ENCODE assay signal across 11 cellular contexts in the genomic region with DNA sequence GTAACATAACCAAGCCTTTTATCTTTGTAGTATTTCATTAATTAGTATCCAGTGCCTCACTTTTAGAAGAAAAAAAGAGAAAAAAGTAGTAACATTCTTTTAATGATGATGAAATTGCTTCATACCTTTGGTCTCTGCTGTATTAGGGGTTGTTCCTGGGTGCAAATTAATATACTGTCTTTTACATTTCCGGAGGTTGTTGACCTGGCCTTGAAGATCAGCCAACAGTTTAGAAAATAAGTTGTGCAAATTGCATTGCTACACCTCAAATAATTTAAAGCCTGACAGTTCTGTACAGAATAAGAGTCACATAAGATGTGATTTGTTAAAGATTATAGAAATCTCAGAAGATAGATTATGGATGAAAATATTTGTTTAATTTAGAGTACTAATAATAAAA. TPM values are rescaled to one million over a fixed set of nuclear protein-coding genes. Genes with fewer than 3 reads are reported as not detected.
DNase-seq lines count a peak whose midpoint lies in the region; ATAC-seq and TF ChIP-seq lines count a peak whose summit lies in the region.
"Had no signal": no experiment of that assay in that cellular context is flagged by ENCODE, and none has a peak within 500 bp of the region (broad histone marks: within the 10 kb centered on the region; RNA-seq: fewer than 3 reads in every experiment).

No MANE protein-coding gene starts in this region.

- H3K27ac ChIP-seq in CD4-positive, alpha-beta T cell (ENCODE audit: low read depth, low read length): no peak overlapping the region
- peak overlapping the region; percentile 16 for H3K27ac ChIP-seq in naive thymus-derived CD4-positive, alpha-beta T cell (ENCODE audit: low read depth, low read length)
- H3K27ac ChIP-seq: right atrium auricular region had no signal

- H3K9me3 Mint-ChIP-seq in CD4-positive, alpha-beta T cell: no peaks in the 10 kb centered on the region
- no peaks in the 10 kb centered on the region for H3K9me3 Mint-ChIP-seq in activated CD8-positive, alpha-beta T cell treated with anti-CD3 and anti-CD28 coated beads for 36 hours
- H3K9me3 Mint-ChIP-seq in naive thymus-derived CD4-positive, alpha-beta T cell: peaks cover 0 to 6% (median 0%) of the 10 kb centered on the region in 11 donors

- peaks cover 78% of the 10 kb centered on the region for H3K4me1 Mint-ChIP-seq in CD4-positive, alpha-beta T cell (ENCODE audit: low read depth)
- H3K4me1 Mint-ChIP-seq in activated CD8-positive, alpha-beta T cell treated with anti-CD3 and anti-CD28 coated beads for 36 hours (ENCODE audit: low read depth): peaks cover 46% of the 10 kb centered on the region
- H3K4me1 Mint-ChIP-seq in naive thymus-derived CD4-positive, alpha-beta T cell: peaks cover 39 to 76% (median 63%) of the 10 kb centered on the region in 7 donors

- no peak for DNase-seq in CD4-positive, alpha-beta T cell
- DNase-seq in GM06990 (ENCODE audit: extremely low read depth, insufficient read length) (no peak), SIG-M5 treated with dmso at 0.1 percent for 504 hours (lab: John Stamatoyannopoulos, UW; ENCODE audit: unreplicated experiment) (no peak), NCI-H1930 (lab: John Stamatoyannopoulos, UW) (no peak), GM10248 (ENCODE audit: extremely low spot score) (no peak)
- DNase-seq in activated CD8-positive, alpha-beta T cell treated with anti-CD3 and anti-CD28 coated beads for 36 hours: no peak
- no peak for DNase-seq in naive thymus-derived CD4-positive, alpha-beta T cell
- DNase-seq: H7, left lung, MG63 had no signal

- H3K36me3 Mint-ChIP-seq in CD4-positive, alpha-beta T cell (ENCODE audit: low read depth): peaks cover 40% of the 10 kb centered on the region
- peaks cover 58% of the 10 kb centered on the region for H3K36me3 Mint-ChIP-seq in activated CD8-positive, alpha-beta T cell treated with anti-CD3 and anti-CD28 coated beads for 36 hours (ENCODE audit: low read depth)
- H3K36me3 Mint-ChIP-seq in naive thymus-derived CD4-positive, alpha-beta T cell: peaks cover 0 to 25% (median 8%) of the 10 kb centered on the region in 5 donors

- intact Hi-C loops in CD4-positive, alpha-beta T cell (cut with DNase I, micrococcal nuclease): loop anchor here (5.0 kb wide), 3 partner anchors 32 to 322 kb away; partner anchors contain the start of gene UBE2D3 (in 1 of the 2)
- intact Hi-C loops in activated CD8-positive, alpha-beta T cell treated with anti-CD3 and anti-CD28 coated beads for 36 hours (cut with micrococcal nuclease): loop anchor here (5.0 kb wide), 4 partner anchors 32 to 322 kb away; partner anchors contain the start of gene UBE2D3
- intact Hi-C loops in naive thymus-derived CD4-positive, alpha-beta T cell (cut with micrococcal nuclease): loop anchor here (1.0 to 10.0 kb wide), 8 partner anchors 7 to 1483 kb away; partner anchors contain the start of genes BDH2 (in 2 of the 2), CENPE (in 1 of the 2) and PPP3CA (in 1 of the 2)

- H3K27me3 Mint-ChIP-seq in CD4-positive, alpha-beta T cell: no peaks in the 10 kb centered on the region
- no peaks in the 10 kb centered on the region for H3K27me3 Mint-ChIP-seq in activated CD8-positive, alpha-beta T cell treated with anti-CD3 and anti-CD28 coated beads for 36 hours
- H3K27me3 Mint-ChIP-seq in naive thymus-derived CD4-positive, alpha-beta T cell: no peaks in the 10 kb centered on the region

- ATAC-seq in CD4-positive, alpha-beta T cell (ENCODE audit: poor library complexity): no peak
- ATAC-seq in activated CD8-positive, alpha-beta T cell treated with anti-CD3 and anti-CD28 coated beads for 36 hours: no peak
- no peak for ATAC-seq in naive thymus-derived CD4-positive, alpha-beta T cell
- ATAC-seq: left lung had no signal

- no peaks in the 10 kb centered on the region; the same call in 1 of the 2 replicates for H3K36me3 ChIP-seq in GM06990 (ENCODE audit: control insufficient read depth, insufficient read depth, low read length)
- peaks cover 0 to 10% (median 0%) of the 10 kb centered on the region in 3 experiments for H3K36me3 ChIP-seq in naive thymus-derived CD4-positive, alpha-beta T cell (ENCODE audit: control insufficient read depth in 2 of 3, insufficient read depth in 3 of 3, low read length in 3 of 3)
- H3K36me3 ChIP-seq: left lung, MG63, right atrium auricular region had no signal

- H3K27ac Mint-ChIP-seq in CD4-positive, alpha-beta T cell: peak overlapping the region; percentile 94
- H3K27ac Mint-ChIP-seq in activated CD8-positive, alpha-beta T cell treated with anti-CD3 and anti-CD28 coated beads for 36 hours: peak overlapping the region; percentile 92
- H3K27ac Mint-ChIP-seq in naive thymus-derived CD4-positive, alpha-beta T cell: peak overlapping the region in 4 of 9 donors; percentile 12 to 98 (median 96)

- H3K4me1 ChIP-seq in naive thymus-derived CD4-positive, alpha-beta T cell (ENCODE audit: control insufficient read depth in 2 of 2, insufficient read depth in 2 of 2, low read length in 2 of 2): peaks cover 20 to 28% of the 10 kb centered on the region in 2 donors

- no peak for TF ChIP-seq CTCF in CD4-positive, alpha-beta T cell (IDR thresholded peaks at IDR 0.05)
- TF ChIP-seq CTCF in GM06990 (IDR thresholded peaks at IDR 0.05; ENCODE audit: insufficient read depth, low read length, poor library complexity, severe bottlenecking) (no peak), GM10248 (IDR thresholded peaks at IDR 0.05; ENCODE audit: control extremely low read depth, extremely low read depth, low read depth, missing control alignments) (no peak)
- no peak for TF ChIP-seq CTCF in activated CD8-positive, alpha-beta T cell treated with anti-CD3 and anti-CD28 coated beads for 36 hours (IDR thresholded peaks at IDR 0.05)

- H3K4me3 ChIP-seq in GM06990 (replicated peaks; ENCODE audit: low read depth, low read length): peak overlapping the region; percentile 96
- no peak overlapping the region for H3K4me3 ChIP-seq in naive thymus-derived CD4-positive, alpha-beta T cell (ENCODE audit: low read length)
- H3K4me3 ChIP-seq: MG63, right atrium auricular region had no signal

- CTCF ChIA-PET in CD4-positive, alpha-beta T cell (lab: Charles Lee): interaction anchor here (1.0 kb wide), 1 partner anchor 60 kb away, joined by 3 read pairs; no protein-coding TSS in a partner anchor
- CTCF ChIA-PET in activated CD8-positive, alpha-beta T cell treated with anti-CD3 and anti-CD28 coated beads for 36 hours (lab: Charles Lee): interaction anchor here (0.8 kb wide), 1 partner anchor 19 kb away, joined by 3 read pairs; no protein-coding TSS in a partner anchor
- CTCF ChIA-PET in naive thymus-derived CD4-positive, alpha-beta T cell (lab: Charles Lee): interaction anchor here (0.6 kb wide), 1 partner anchor 41 kb away, joined by 3 read pairs; no protein-coding TSS in a partner anchor
- CTCF ChIA-PET in GM10248 (lab: Yijun Ruan, JAX): interaction anchor here (1.2 kb wide), 1 partner anchor 13 kb away, joined by 4 read pairs; no protein-coding TSS in a partner anchor

- H3K4me3 Mint-ChIP-seq in CD4-positive, alpha-beta T cell: peak overlapping the region; percentile 66
- H3K4me3 Mint-ChIP-seq in activated CD8-positive, alpha-beta T cell treated with anti-CD3 and anti-CD28 coated beads for 36 hours: peak overlapping the region; percentile 93
- H3K4me3 Mint-ChIP-seq in naive thymus-derived CD4-positive, alpha-beta T cell: peak overlapping the region; percentile 5 to 98 (median 84)

- POLR2A ChIA-PET in CD4-positive, alpha-beta T cell (lab: Charles Lee): no interaction called here
- POLR2A ChIA-PET in activated CD8-positive, alpha-beta T cell treated with anti-CD3 and anti-CD28 coated beads for 36 hours (lab: Charles Lee): interaction anchor here (0.9 to 1.0 kb wide), 2 partner anchors 15 to 74 kb away, joined by 3 read pairs; no protein-coding TSS in a partner anchor
- POLR2A ChIA-PET in naive thymus-derived CD4-positive, alpha-beta T cell (lab: Charles Lee): no interaction called here
- POLR2A ChIA-PET in GM10248 (lab: Yijun Ruan, JAX): no interaction called here

- H3K9me3 ChIP-seq in CD4-positive, alpha-beta T cell (ENCODE audit: control insufficient read depth, low read length): no peaks in the 10 kb centered on the region
- H3K9me3 ChIP-seq in naive thymus-derived CD4-positive, alpha-beta T cell (ENCODE audit: control insufficient read depth in 2 of 3, low read length in 3 of 3): no peaks in the 10 kb centered on the region
- H3K9me3 ChIP-seq: left lung, MG63, right atrium auricular region had no signal

- H3K27me3 ChIP-seq in CD4-positive, alpha-beta T cell (ENCODE audit: control insufficient read depth, insufficient read depth, low read length): no peaks in the 10 kb centered on the region
- H3K27me3 ChIP-seq in GM06990 (replicated peaks; ENCODE audit: control insufficient read depth, insufficient read depth, low read length): no peaks in the 10 kb centered on the region
- no peaks in the 10 kb centered on the region for H3K27me3 ChIP-seq in naive thymus-derived CD4-positive, alpha-beta T cell (ENCODE audit: control insufficient read depth in 2 of 2, insufficient read depth in 2 of 2, low read length in 2 of 2)
- H3K27me3 ChIP-seq: left lung, MG63, right atrium auricular region had no signal

RNA-seq across cellular contexts. Expression of gene NFKB1, which starts 3.8 kb away (rescaled TPM):
- total RNA-seq in CD4-positive, alpha-beta T cell: 100 to 1,000 TPM; 134 TPM
- total RNA-seq in activated CD8-positive, alpha-beta T cell treated with anti-CD3 and anti-CD28 coated beads for 36 hours: 100 to 1,000 TPM; 224 to 230 TPM
- 100 to 1,000 TPM in 3 of 5 experiments, 10 to 100 TPM in 2; 80.9 to 167 (median 136) TPM for total RNA-seq in naive thymus-derived CD4-positive, alpha-beta T cell
- 10 to 100 TPM; 18.2 to 33.2 TPM for polyA plus RNA-seq in naive thymus-derived CD4-positive, alpha-beta T cell
